In genomic region chr11:117931331-117931950, GRCh38 we compare ENCODE assay signal across 14 cellular contexts. TPM values are rescaled to one million over a fixed set of nuclear protein-coding genes. Genes with fewer than 3 reads are reported as not detected.
DNase-seq lines count a peak whose midpoint lies in the region; ATAC-seq, FAIRE-seq and TF ChIP-seq lines count a peak whose summit lies in the region.
"Had no signal": no experiment of that assay in that cellular context is flagged by ENCODE, and none has a peak within 500 bp of the region (broad histone marks: within the 10 kb centered on the region; RNA-seq: fewer than 3 reads in every experiment).

No MANE protein-coding gene starts in this region.

- no peaks in the 10 kb centered on the region for H3K27me3 ChIP-seq in CD8-positive, alpha-beta T cell (ENCODE audit: insufficient read depth, low read length)
- H3K27me3 ChIP-seq: BE2C, colonic mucosa had no signal

- ATAC-seq in CD8-positive, alpha-beta T cell = no peak

- peaks cover 52% of the 10 kb centered on the region for H3K4me1 ChIP-seq in CD8-positive, alpha-beta T cell (ENCODE audit: insufficient read depth, low read length)
- H3K4me1 ChIP-seq: BE2C had no signal

- H3K27me3 Mint-ChIP-seq in CD8-positive, alpha-beta T cell (ENCODE audit: low read depth) = no peaks in the 10 kb centered on the region
- no peaks in the 10 kb centered on the region for H3K27me3 Mint-ChIP-seq in activated naive CD8-positive, alpha-beta T cell treated with anti-CD3 and anti-CD28 coated beads for 36 hours
- peaks cover 34% of the 10 kb centered on the region for H3K27me3 Mint-ChIP-seq in nephron (ENCODE audit: low read depth)

- H3K36me3 ChIP-seq in CD8-positive, alpha-beta T cell (ENCODE audit: insufficient read depth, low read length) = no peaks in the 10 kb centered on the region
- H3K36me3 ChIP-seq: BE2C, colonic mucosa, neutrophil, thoracic aorta had no signal

- H3K9me3 Mint-ChIP-seq in CD8-positive, alpha-beta T cell = no peaks in the 10 kb centered on the region
- H3K9me3 Mint-ChIP-seq in activated naive CD8-positive, alpha-beta T cell treated with anti-CD3 and anti-CD28 coated beads for 36 hours = peaks cover 2% of the 10 kb centered on the region
- H3K9me3 Mint-ChIP-seq in nephron = peaks cover 3% of the 10 kb centered on the region

- POLR2A ChIA-PET in CD8-positive, alpha-beta T cell (lab: Charles Lee) = interaction anchor here (0.7 to 2.0 kb wide), 4 partner anchors 35 to 120 kb away, joined by 3 to 8 read pairs (median 5); no protein-coding TSS in a partner anchor

- no peaks in the 10 kb centered on the region for H3K36me3 Mint-ChIP-seq in CD8-positive, alpha-beta T cell
- H3K36me3 Mint-ChIP-seq in activated naive CD8-positive, alpha-beta T cell treated with anti-CD3 and anti-CD28 coated beads for 36 hours = no peaks in the 10 kb centered on the region
- H3K36me3 Mint-ChIP-seq in nephron (ENCODE audit: low read depth) = no peaks in the 10 kb centered on the region

- H3K4me3 Mint-ChIP-seq in CD8-positive, alpha-beta T cell = no peak overlapping the region
- peak overlapping the region; percentile 32 for H3K4me3 Mint-ChIP-seq in activated naive CD8-positive, alpha-beta T cell treated with anti-CD3 and anti-CD28 coated beads for 36 hours
- H3K4me3 Mint-ChIP-seq in nephron = no peak overlapping the region

- DNase-seq in CD8-positive, alpha-beta T cell = no peak
- DNase-seq in GM18507 (ENCODE audit: extremely low spot score, insufficient read length, low read depth) (no peak), HCEC 1CT (no peak), coronary artery (ENCODE audit: low spot score) (no peak), cerebellar nuclear complex (lab: John Stamatoyannopoulos, UW) (no peak)
- DNase-seq in activated naive CD8-positive, alpha-beta T cell treated with anti-CD3 and anti-CD28 coated beads for 36 hours = no peak
- DNase-seq: BE2C, colonic mucosa had no signal

- peak overlapping the region; percentile 91 for H3K27ac Mint-ChIP-seq in CD8-positive, alpha-beta T cell
- H3K27ac Mint-ChIP-seq in activated naive CD8-positive, alpha-beta T cell treated with anti-CD3 and anti-CD28 coated beads for 36 hours = peak overlapping the region; percentile 98
- peak overlapping the region; percentile 35 to 56 (median 39) for H3K27ac Mint-ChIP-seq in nephron

- no peaks in the 10 kb centered on the region for H3K9me3 ChIP-seq in CD8-positive, alpha-beta T cell (ENCODE audit: low read length)
- H3K9me3 ChIP-seq: BE2C, colonic mucosa, neutrophil, thoracic aorta had no signal

- H3K27ac ChIP-seq in CD8-positive, alpha-beta T cell (ENCODE audit: low read depth, low read length) = no peak overlapping the region
- no peak overlapping the region for H3K27ac ChIP-seq in coronary artery
- H3K27ac ChIP-seq: colonic mucosa, neutrophil, SK-N-MC, thoracic aorta, VCaP had no signal

- TF ChIP-seq CTCF in CD8-positive, alpha-beta T cell (IDR thresholded peaks at IDR 0.05) = no peak
- no peak for TF ChIP-seq CTCF in nephron (IDR thresholded peaks at IDR 0.05; ENCODE audit: unreplicated experiment in 3 of 3)
- no peak for TF ChIP-seq CTCF in coronary artery (IDR thresholded peaks at IDR 0.05)

- H3K4me1 Mint-ChIP-seq in CD8-positive, alpha-beta T cell (ENCODE audit: low read depth) = peaks cover 56% of the 10 kb centered on the region
- H3K4me1 Mint-ChIP-seq in activated naive CD8-positive, alpha-beta T cell treated with anti-CD3 and anti-CD28 coated beads for 36 hours = peaks cover 73% of the 10 kb centered on the region
- H3K4me1 Mint-ChIP-seq in nephron = peaks cover 38% of the 10 kb centered on the region

- no peak overlapping the region for H3K4me3 ChIP-seq in CD8-positive, alpha-beta T cell (ENCODE audit: low read depth, low read length)
- H3K4me3 ChIP-seq in coronary artery = no peak overlapping the region
- H3K4me3 ChIP-seq: colonic mucosa, SK-N-MC, thoracic aorta had no signal

- peak; percentile 24 for FAIRE-seq in GM18507 (lab: Jason Lieb, UNC)

- intact Hi-C loops in CD8-positive, alpha-beta T cell (cut with DNase I, micrococcal nuclease) = loop anchor here in 1 of 2 experiments (2.0 kb wide), 1 partner anchor 15 kb away; no protein-coding TSS in a partner anchor

- CTCF ChIA-PET in CD8-positive, alpha-beta T cell (lab: Charles Lee) = interaction anchor here (0.7 to 12.6 kb wide), 7 partner anchors 15 to 123 kb away, joined by 3 to 82 read pairs (median 14); no protein-coding TSS in a partner anchor

RNA-seq across cellular contexts. Expression of gene TMPRSS13, which starts 2.2 kb away (rescaled TPM):
- total RNA-seq in CD8-positive, alpha-beta T cell = 1 to 10 TPM; 1.7 TPM
- 1 to 10 TPM; 1.9 to 3.4 TPM for total RNA-seq in activated naive CD8-positive, alpha-beta T cell treated with anti-CD3 and anti-CD28 coated beads for 36 hours
- total RNA-seq: lung microvascular endothelial cell had no signal

RNA-seq across cellular contexts. Expression of gene IL10RA, which starts 54.8 kb away (rescaled TPM):
- 100 to 1,000 TPM; 295 to 299 TPM for total RNA-seq in CD8-positive, alpha-beta T cell
- 10 to 100 TPM; 39.6 to 41.2 TPM for total RNA-seq in activated naive CD8-positive, alpha-beta T cell treated with anti-CD3 and anti-CD28 coated beads for 36 hours
- total RNA-seq: lung microvascular endothelial cell had no signal

RNA-seq across cellular contexts. Expression of gene FXYD6, which starts 55.0 kb away (rescaled TPM):
- total RNA-seq in CD8-positive, alpha-beta T cell = not detected
- under 1 TPM in 1 of 2 experiments, not detected in 1; 0.18 TPM for total RNA-seq in activated naive CD8-positive, alpha-beta T cell treated with anti-CD3 and anti-CD28 coated beads for 36 hours

Comparison
In these comparisons a context has a peak if more than half of its experiments do, and no peak if none do; other contexts are left out.
1. H3K27ac Mint-ChIP-seq: peak in every context shown above with its lines; median percentile 98 in activated naive CD8-positive, alpha-beta T cell treated with anti-CD3 and anti-CD28 coated beads for 36 hours; 91 in CD8-positive, alpha-beta T cell; 39 in nephron.
2. RNA of gene IL10RA, which starts 54.8 kb away (total RNA-seq): 295 to 299 TPM in CD8-positive, alpha-beta T cell; 39.6 to 41.2 TPM in activated naive CD8-positive, alpha-beta T cell treated with anti-CD3 and anti-CD28 coated beads for 36 hours; every median in the first group is over 4 times any median in the second.